ENCODE assay signal across 8 cellular contexts in genomic region chr1:32107742-32108661, GRCh38. TPM values are rescaled to one million over a fixed set of nuclear protein-coding genes. Genes with fewer than 3 reads are reported as not detected.
A peak's percentile ranks its signal among the peaks of the same experiment; 100 is the strongest.
DNase-seq lines count a peak whose midpoint lies in the region; ATAC-seq, FAIRE-seq and TF ChIP-seq lines count a peak whose summit lies in the region.

Gene KPNA6 (plus strand): TSS chr1:32108056. CDS start chr1:32108131, 75 bp downstream.

- peaks cover 0 to 2% of the 10 kb centered on the region in 2 experiments for H3K36me3 ChIP-seq in keratinocyte (ENCODE audit: control insufficient read depth in 2 of 2, extremely low read depth in 1 of 2, insufficient read depth in 2 of 2, low read length in 2 of 2)

- peak within 1 kb of the TSS; percentile 89 for H3K4me2 ChIP-seq in keratinocyte (ENCODE audit: control insufficient read depth, extremely low read depth, insufficient read depth, low read depth, low read length)

- TF ChIP-seq CTCF in AG04449 (IDR thresholded peaks at IDR 0.05; ENCODE audit: insufficient read depth, low read length, missing control alignments): no peak
- TF ChIP-seq CTCF in keratinocyte (optimal IDR thresholded peaks at IDR 0.05 in 1 of 3, IDR thresholded peaks at IDR 0.05 in 1 of 3, conservative IDR thresholded peaks at IDR 0.05 in 1 of 3; ENCODE audit: extremely low read depth in 1 of 3, insufficient read depth in 2 of 3, low read length in 3 of 3): peak in 1 of 3 experiments; percentile 13

- peaks cover 16% of the 10 kb centered on the region for H3K4me1 ChIP-seq in keratinocyte (ENCODE audit: control insufficient read depth, extremely low read depth, insufficient read depth, low read length)

- DNase-seq in AG04449 (ENCODE audit: low read depth, low spot score) (peak; percentile 88), NCI-H510A (lab: John Stamatoyannopoulos, UW) (peak; percentile 70), cerebellar cortex (ENCODE audit: low spot score) (peak; percentile 96), keratinocyte (ENCODE audit: low read depth, low spot score) (peak; percentile 70)
- DNase-seq in activated CD4-positive, CD25-positive, alpha-beta regulatory T cell treated with anti-CD3 and anti-CD28 coated beads, Interleukin-2, amount 50 U/mL, for 72 hours: peak; percentile 87
- peak; percentile 82 to 88 (median 82) for DNase-seq in stimulated activated CD4-positive, alpha-beta T cell treated with anti-CD3 and anti-CD28 coated beads, Interleukin-12 subunit alpha, Interleukin-12 subunit beta, amount 100 ng/mL, for 48 hours (ENCODE audit: low read depth in 2 of 3, low spot score in 1 of 3)

- ATAC-seq in GM18873 (IDR thresholded peaks at IDR 0.05; ENCODE audit: low FRiP score, unreplicated experiment) (peak; percentile 44), HG03354 (IDR thresholded peaks at IDR 0.05; ENCODE audit: poor library complexity, severe bottlenecking, unreplicated experiment) (peak; percentile 74)

- peaks cover 8% of the 10 kb centered on the region for H3K9me1 ChIP-seq in keratinocyte (ENCODE audit: control insufficient read depth, extremely low read depth, insufficient read depth, low read length)

- H3K4me3 ChIP-seq in AG04449 (ENCODE audit: low read depth, low read length) (peak within 1 kb of the TSS; percentile 89), keratinocyte (ENCODE audit: control insufficient read depth in 2 of 3, extremely low read depth in 1 of 3, insufficient read depth in 2 of 3, low read depth in 1 of 3, low read length in 3 of 3) (peak within 1 kb of the TSS; percentile 79 to 97 (median 97))

- dilution Hi-C loops in keratinocyte (cut with MboI; ENCODE audit: extremely low pct_ligation_motif_present, low sequenced_read_pairs): no loop called here

- peak within 1 kb of the TSS; percentile 78 for H2AFZ ChIP-seq in keratinocyte (ENCODE audit: control insufficient read depth, low read length)

- peak within 1 kb of the TSS; percentile 97 for H3K9ac ChIP-seq in keratinocyte (ENCODE audit: control insufficient read depth, extremely low read depth, insufficient read depth, low read length)

- POLR2A ChIA-PET in AG04449 (lab: Yijun Ruan, JAX): interaction anchor here (0.6 to 1.9 kb wide), 8 partner anchors 31 to 479 kb away, joined by 3 to 15 read pairs (median 4); partner anchors contain the start of genes CCDC28B, TMEM39B and TXLNA

- H3K9me3 ChIP-seq in keratinocyte (ENCODE audit: control insufficient read depth, low read depth, low read length): no peaks in the 10 kb centered on the region

- no peaks in the 10 kb centered on the region for H3K27me3 ChIP-seq in keratinocyte (ENCODE audit: control insufficient read depth, extremely low read depth, insufficient read depth, low read length)

- H3K27ac ChIP-seq in keratinocyte (ENCODE audit: control insufficient read depth, insufficient read depth, low read length): peak within 1 kb of the TSS; percentile 93

- CTCF ChIA-PET in AG04449 (lab: Yijun Ruan, JAX): interaction anchor here (0.6 to 6.3 kb wide), 16 partner anchors 8 to 349 kb away, joined by 3 to 67 read pairs (median 4); partner anchors contain the start of gene CCDC28B

- FAIRE-seq in keratinocyte (lab: Jason Lieb, UNC): no peak

- H4K20me1 ChIP-seq in keratinocyte (ENCODE audit: control insufficient read depth, extremely low read depth, insufficient read depth, low read length): peaks cover 8% of the 10 kb centered on the region

- peaks cover 49% of the 10 kb centered on the region for H3K79me2 ChIP-seq in keratinocyte (ENCODE audit: control insufficient read depth, insufficient read depth, low read length)

RNA-seq across cellular contexts. Expression of gene KPNA6, which starts in this region (rescaled TPM):
- polyA plus RNA-seq in keratinocyte: 34.6 to 43.1 TPM (median 42.6 TPM) in 3 replicates
- 18.0 TPM for polyA plus RNA-seq in keratinocyte (2011; ENCODE audit: low read depth)
- 26.1 and 43.6 TPM in 2 replicates for polyA plus RNA-seq in keratinocyte (2011; cell fraction: cytosol; rRNA removed)
- polyA plus RNA-seq in keratinocyte (2011; cell fraction: nucleus; rRNA removed): 49.7 and 51.4 TPM in 2 replicates
- 26.6 and 33.3 TPM in 2 replicates for polyA plus RNA-seq in keratinocyte (2012; ENCODE audit: low replicate concordance)
- polyA minus RNA-seq in keratinocyte: 59.1 to 66.5 TPM (median 64.1 TPM) in 3 replicates
- 35.1 TPM for polyA minus RNA-seq in keratinocyte (2011; cell fraction: cytosol; rRNA and poly(A)+ RNA removed)
- 38.6 and 67.3 TPM in 2 replicates for polyA minus RNA-seq in keratinocyte (2011; cell fraction: nucleus; rRNA and poly(A)+ RNA removed)

Comparison
In these comparisons a context has a peak if more than half of its experiments do, and no peak if none do; other contexts are left out.
1. Peak in every context shown above with its lines: DNase-seq, ATAC-seq, H3K4me3 ChIP-seq and H3K27ac ChIP-seq.